Comparison of ENCODE assay signal across 14 cellular contexts in genomic region chr2:161163438-161163837, GRCh38. TPM values are rescaled to one million over a fixed set of nuclear protein-coding genes. Genes with fewer than 3 reads are reported as not detected.
A peak's percentile ranks its signal among the peaks of the same experiment; 100 is the strongest.
DNase-seq lines count a peak whose midpoint lies in the region; ATAC-seq and TF ChIP-seq lines count a peak whose summit lies in the region.
"Had no signal": no experiment of that assay in that cellular context is flagged by ENCODE, and none has a peak within 500 bp of the region (broad histone marks: within the 10 kb centered on the region; RNA-seq: fewer than 3 reads in every experiment).

No MANE protein-coding gene starts in this region.

- H3K4me1 ChIP-seq in ACC112 (ENCODE audit: control insufficient read depth, insufficient read depth, low read length, unreplicated experiment) (peaks cover 57% of the 10 kb centered on the region), lower lobe of right lung (peaks cover 72% of the 10 kb centered on the region), H9 (ENCODE audit: insufficient read depth, low read length) (no peaks in the 10 kb centered on the region)
- H3K4me1 ChIP-seq in CD8-positive, alpha-beta memory T cell (ENCODE audit: insufficient read depth, low read length): peaks cover 65% of the 10 kb centered on the region

- no peak overlapping the region for H2BK120ac ChIP-seq in H9 (ENCODE audit: low read depth, low read length, poor library complexity, severe bottlenecking)

- no peaks in the 10 kb centered on the region for H3K9me3 ChIP-seq in CD8-positive, alpha-beta memory T cell (ENCODE audit: low read length)
- H3K9me3 ChIP-seq in T-helper 17 cell (ENCODE audit: control insufficient read depth, low read length, poor library complexity, severe bottlenecking) (no peaks in the 10 kb centered on the region), lower lobe of right lung (no peaks in the 10 kb centered on the region), H9 (ENCODE audit: control insufficient read depth, low read depth, low read length) (no peaks in the 10 kb centered on the region)

- no peak for TF ChIP-seq CTCF in lower lobe of right lung (IDR thresholded peaks at IDR 0.05)
- TF ChIP-seq CTCF in H9 (conservative IDR thresholded peaks at IDR 0.05): no peak

- intact Hi-C loops in lower lobe of right lung (cut with DNase I): no loop called here

- H3K4me2 ChIP-seq in H9 (ENCODE audit: insufficient read depth, insufficient read length, low read length): no peak overlapping the region

- CTCF ChIA-PET in CD8-positive, alpha-beta memory T cell (lab: Charles Lee): no interaction called here

- peaks cover 7% of the 10 kb centered on the region for H3K23me2 ChIP-seq in H9 (ENCODE audit: insufficient read length, low read depth, low read length, poor library complexity, severe bottlenecking)

- H3K36me3 Mint-ChIP-seq in CD8-positive, alpha-beta memory T cell: peaks cover 0 to 27% (median 4%) of the 10 kb centered on the region in 3 donors
- peaks cover 9% of the 10 kb centered on the region for H3K36me3 Mint-ChIP-seq in T-helper 17 cell (ENCODE audit: low read depth)
- peaks cover 5 to 10% (median 5%) of the 10 kb centered on the region in 3 experiments; a peak in 6 of 7 replicates for H3K36me3 Mint-ChIP-seq in H9 (ENCODE audit: insufficient read depth in 1 of 3, low read depth in 3 of 3)

- WGBS in H9 (ENCODE audit: extremely low coverage, insufficient read length, low lambda C conversion rate): no CpG with 5 or more reads among the region's 2 CpGs

- no peak overlapping the region for H2BK12ac ChIP-seq in H9 (ENCODE audit: insufficient read length, low read depth, low read length)

- no peak overlapping the region for H3K18ac ChIP-seq in H9 (ENCODE audit: insufficient read length, low read depth, low read length)

- H4K91ac ChIP-seq in H9 (ENCODE audit: insufficient read length, low read depth, low read length): no peak overlapping the region

- H2AK5ac ChIP-seq in H9 (ENCODE audit: insufficient read length, low read length): no peak overlapping the region

- peaks cover 65 to 89% (median 84%) of the 10 kb centered on the region in 3 donors for H3K4me1 Mint-ChIP-seq in CD8-positive, alpha-beta memory T cell
- H3K4me1 Mint-ChIP-seq in T-helper 17 cell: peaks cover 59% of the 10 kb centered on the region
- peaks cover 9 to 17% of the 10 kb centered on the region in 2 experiments for H3K4me1 Mint-ChIP-seq in H9

- peak overlapping the region; percentile 69 to 99 (median 76) for H3K4me3 Mint-ChIP-seq in CD8-positive, alpha-beta memory T cell
- H3K4me3 Mint-ChIP-seq in T-helper 17 cell (peak overlapping the region; percentile 86), H9 (no peak overlapping the region)

- H3K27ac ChIP-seq in ACC112 (ENCODE audit: low read depth, low read length) (no peak overlapping the region), lower lobe of right lung (peak overlapping the region; percentile 2), H9 (ENCODE audit: insufficient read length, low read depth, low read length) (no peak overlapping the region)
- H3K27ac ChIP-seq in CD8-positive, alpha-beta memory T cell (ENCODE audit: low read depth, low read length): no peak overlapping the region
- H3K27ac ChIP-seq: foreskin keratinocyte had no signal

- no peak overlapping the region for H3K23ac ChIP-seq in H9 (ENCODE audit: insufficient read length, low read depth, low read length)

- H4K5ac ChIP-seq in H9 (ENCODE audit: insufficient read length, low read depth, low read length): no peak overlapping the region

- H3K27me3 Mint-ChIP-seq in CD8-positive, alpha-beta memory T cell: no peaks in the 10 kb centered on the region
- H3K27me3 Mint-ChIP-seq in T-helper 17 cell (no peaks in the 10 kb centered on the region), H9 (ENCODE audit: low read depth) (no peaks in the 10 kb centered on the region)

- DNase-seq in CD8-positive, alpha-beta memory T cell: no peak
- no peak for DNase-seq in T-helper 17 cell
- no peak for DNase-seq in lower lobe of right lung
- DNase-seq in DMS153 treated with DMSO at 0.1 percent for 48 hours (lab: John Stamatoyannopoulos, UW; ENCODE audit: unreplicated experiment): no peak
- DNase-seq in SW480 (ENCODE audit: low spot score): no peak
- no peak for DNase-seq in H9
- DNase-seq: activated CD8-positive, alpha-beta memory T cell treated with anti-CD3 and anti-CD28 coated beads for 24 hours; C1 segment of cervical spinal cord; effector CD4-positive, alpha-beta T cell; foreskin keratinocyte; NCI-H1436; NCI-H446 treated with DMSO at 0.1 percent for 48 hours had no signal

- H2BK5ac ChIP-seq in H9 (ENCODE audit: insufficient read length, low read length): no peak overlapping the region

- no peak overlapping the region for H2AFZ ChIP-seq in ACC112 (ENCODE audit: low read length, unreplicated experiment)
- H2AFZ ChIP-seq in H9 (ENCODE audit: low read length): no peak overlapping the region

- no peaks in the 10 kb centered on the region for H4K20me1 ChIP-seq in H9 (ENCODE audit: control insufficient read depth, insufficient read depth, insufficient read length)

- H3K79me2 ChIP-seq in ACC112 (ENCODE audit: control insufficient read depth, insufficient read depth, low read length, unreplicated experiment): peaks cover 67% of the 10 kb centered on the region
- no peaks in the 10 kb centered on the region; the same call in 1 of the 2 replicates for H3K79me2 ChIP-seq in H9 (ENCODE audit: insufficient read depth, low read length)

- H3K79me1 ChIP-seq in H9 (ENCODE audit: insufficient read depth, low read depth, low read length, poor library complexity, severe bottlenecking): no peaks in the 10 kb centered on the region

- H2BK15ac ChIP-seq in H9 (ENCODE audit: low read depth, low read length): no peak overlapping the region

- H3K4me3 ChIP-seq in ACC112 (ENCODE audit: low read depth, low read length) (peak overlapping the region; percentile 40), lower lobe of right lung (no peak overlapping the region)
- peak overlapping the region; percentile 22 for H3K4me3 ChIP-seq in CD8-positive, alpha-beta memory T cell (ENCODE audit: low read length)

- no peaks in the 10 kb centered on the region for H3K9me3 Mint-ChIP-seq in CD8-positive, alpha-beta memory T cell
- H3K9me3 Mint-ChIP-seq in H9: no peaks in the 10 kb centered on the region

- H3K9ac ChIP-seq in H9 (ENCODE audit: extremely low read depth, insufficient read length, low read length): no peak overlapping the region

- H4K8ac ChIP-seq in H9 (replicated peaks; ENCODE audit: insufficient read length, low read depth, low read length): no peak overlapping the region

- H3K27ac Mint-ChIP-seq in CD8-positive, alpha-beta memory T cell: peak overlapping the region; percentile 2 to 92 (median 87)
- H3K27ac Mint-ChIP-seq in T-helper 17 cell (peak overlapping the region; percentile 100), H9 (no peak overlapping the region)

- no peak overlapping the region for H3K4ac ChIP-seq in H9 (ENCODE audit: low read depth, low read length)

- no peak overlapping the region for H3K14ac ChIP-seq in H9 (ENCODE audit: insufficient read depth, low read length)

- H3T11ph ChIP-seq in H9 (ENCODE audit: low read length): no peak overlapping the region

- no peak overlapping the region for H3K56ac ChIP-seq in H9 (ENCODE audit: insufficient read length, low read depth, low read length)

- no peaks in the 10 kb centered on the region for H3K27me3 ChIP-seq in ACC112 (ENCODE audit: insufficient read depth, low read length)
- no peaks in the 10 kb centered on the region for H3K27me3 ChIP-seq in CD8-positive, alpha-beta memory T cell (ENCODE audit: insufficient read depth, low read length, poor library complexity, severe bottlenecking)
- no peaks in the 10 kb centered on the region for H3K27me3 ChIP-seq in lower lobe of right lung (ENCODE audit: low read depth)
- no peaks in the 10 kb centered on the region for H3K27me3 ChIP-seq in H9 (ENCODE audit: insufficient read depth, low read length)
- H3K27me3 ChIP-seq: foreskin keratinocyte had no signal

- ATAC-seq in T-helper 17 cell (no peak), lower lobe of right lung (no peak), GM21381 (IDR thresholded peaks at IDR 0.05; ENCODE audit: unreplicated experiment) (no peak)
- ATAC-seq: foreskin keratinocyte had no signal

- H3K36me3 ChIP-seq in ACC112 (ENCODE audit: insufficient read depth, low read length) (peaks cover 31% of the 10 kb centered on the region; the same call in 1 of the 2 replicates), lower lobe of right lung (peaks cover 15% of the 10 kb centered on the region)
- no peaks in the 10 kb centered on the region for H3K36me3 ChIP-seq in CD8-positive, alpha-beta memory T cell (ENCODE audit: insufficient read depth, low read length)

- POLR2A ChIA-PET in CD8-positive, alpha-beta memory T cell (lab: Charles Lee): no interaction called here

- H2BK20ac ChIP-seq in H9 (ENCODE audit: low read depth, low read length, poor library complexity, severe bottlenecking): no peak overlapping the region

RNA-seq across cellular contexts. Expression of gene TANK, which starts 3.2 kb away (rescaled TPM):
- total RNA-seq in CD8-positive, alpha-beta memory T cell: 10 to 100 TPM; 75.5 to 81.7 TPM
- 70.8 TPM for polyA plus RNA-seq in CD8-positive, alpha-beta memory T cell
- total RNA-seq in T-helper 17 cell: 100 to 1,000 TPM; 129 to 134 TPM
- 77.5 TPM for total RNA-seq in lower lobe of right lung
- total RNA-seq in H9 (2021): 17.3 and 23.9 TPM in 2 replicates

Comparison
In these comparisons a context has a peak if more than half of its experiments do, and no peak if none do; other contexts are left out.
1. H3K27ac Mint-ChIP-seq: peak in CD8-positive, alpha-beta memory T cell (8 of 8) and T-helper 17 cell (single experiment); none in H9 (0 of 3).
2. H3K4me3 Mint-ChIP-seq: peak in CD8-positive, alpha-beta memory T cell (7 of 7) and T-helper 17 cell (single experiment); none in H9 (0 of 2).